Comparison of ENCODE assay signal across 23 cellular contexts in genomic region chr5:120706877-120707276, GRCh38.
"Had no signal": no experiment of that assay in that cellular context is flagged by ENCODE, and none has a peak within 500 bp of the region (broad histone marks: within the 10 kb centered on the region; RNA-seq: fewer than 3 reads in every experiment).

No MANE protein-coding gene starts in this region.

- H3K4me3 Mint-ChIP-seq: activated CD4-positive, alpha-beta T cell treated with anti-CD3 and anti-CD28 coated beads for 36 hours; activated CD8-positive, alpha-beta T cell treated with anti-CD3 and anti-CD28 coated beads for 36 hours; T-cell had no signal

- H3K27me3 Mint-ChIP-seq: activated CD8-positive, alpha-beta T cell treated with anti-CD3 and anti-CD28 coated beads for 36 hours had no signal

- H3K4me3 ChIP-seq: breast epithelium, SK-N-MC had no signal

- H3K36me3 ChIP-seq: breast epithelium had no signal

- H3K4me1 ChIP-seq: breast epithelium had no signal

- H3K27ac Mint-ChIP-seq: activated CD4-positive, alpha-beta T cell treated with anti-CD3 and anti-CD28 coated beads for 36 hours; activated CD8-positive, alpha-beta T cell treated with anti-CD3 and anti-CD28 coated beads for 36 hours; T-cell had no signal

- H3K9me3 ChIP-seq: breast epithelium had no signal

- FAIRE-seq: TTC549 had no signal

- DNase-seq: activated CD4-positive, alpha-beta T cell treated with anti-CD3 and anti-CD28 coated beads for 36 hours; activated CD4-positive, alpha-beta T cell treated with anti-CD3 and anti-CD28 coated beads, Interleukin-2, amount 50 U/mL, for 1 hour; activated CD8-positive, alpha-beta memory T cell treated with anti-CD3 and anti-CD28 coated beads, Interleukin-2, amount 50 U/mL, for 4 hours; activated CD8-positive, alpha-beta T cell treated with anti-CD3 and anti-CD28 coated beads for 36 hours; activated naive CD4-positive, alpha-beta T cell treated with anti-CD3 and anti-CD28 coated beads, Interleukin-2, amount 50 U/mL, for 16 hours; activated T-cell treated with anti-CD3 and anti-CD28 coated beads, Interleukin-2, amount 50 U/mL, for 1 hour; aorta; central memory CD4-positive, alpha-beta T cell; NCI-H1092; NCI-H1417 treated with DMSO at 0.1 percent for 48 hours; NCI-H1694; NCI-H2029; NCI-H345; NCI-H510A; NCI-H526 treated with DMSO at 0.1 percent for 48 hours; RPMI8226; T-cell; T-helper 2 cell; T1000 had no signal

- H3K27ac ChIP-seq: breast epithelium, SK-N-MC, VCaP had no signal

- H3K4me1 Mint-ChIP-seq: activated CD4-positive, alpha-beta T cell treated with anti-CD3 and anti-CD28 coated beads for 36 hours; T-cell had no signal

- H3K36me3 Mint-ChIP-seq: T-cell had no signal

- H3K27me3 ChIP-seq: breast epithelium had no signal
